8 cellular contexts compared by ENCODE assay signal in genomic region chr22:37804886-37805857, GRCh38. TPM values are rescaled to one million over a fixed set of nuclear protein-coding genes. Genes with fewer than 3 reads are reported as not detected.
DNase-seq lines count a peak whose midpoint lies in the region; ATAC-seq, FAIRE-seq and TF ChIP-seq lines count a peak whose summit lies in the region.

No MANE protein-coding gene starts in this region.

- H3K4me3 ChIP-seq in H1 (ENCODE audit: extremely low read depth in 1 of 4, insufficient read depth in 2 of 4, low read depth in 3 of 4, low read length in 4 of 4), result peak overlapping the region; percentile 79 to 91 (median 86)

- POLR2A ChIA-PET in H1 (lab: Charles Lee; ENCODE audit: partially characterized antibody), result interaction anchor here (0.6 to 8.8 kb wide), 30 partner anchors 8 to 197 kb away, joined by 3 to 142 read pairs (median 4); partner anchors contain the start of genes ANKRD54, EIF3L, GALR3 and GGA1

- peak; percentile 18 for ATAC-seq in activated CD8-positive, alpha-beta memory T cell treated with anti-CD3 and anti-CD28 coated beads, Interleukin-2, amount 10 ng/mL, durations not matched to agents 7 days and 5 days
- ATAC-seq in GM18520 (IDR thresholded peaks at IDR 0.05; ENCODE audit: unreplicated experiment), result no peak

- H3K4ac ChIP-seq in H1 (replicated peaks; ENCODE audit: insufficient read length, low read depth, low read length), result no peak overlapping the region

- no peaks in the 10 kb centered on the region for H3K36me3 ChIP-seq in H1 (ENCODE audit: control insufficient read depth in 2 of 4, insufficient read depth in 4 of 4, low read length in 3 of 4)

- TF ChIP-seq RAD21 in H1 (IDR thresholded peaks at IDR 0.05 in 1 of 2, conservative IDR thresholded peaks at IDR 0.05 in 1 of 2; ENCODE audit: low read depth in 2 of 2, low read length in 2 of 2), result no peak

- peaks cover 61% of the 10 kb centered on the region for H3K27me3 Mint-ChIP-seq in activated CD8-positive, alpha-beta memory T cell treated with anti-CD3 and anti-CD28 coated beads, Interleukin-2, amount 10 ng/mL, durations not matched to agents 7 days and 5 days

- no peak overlapping the region for H3K27ac Mint-ChIP-seq in activated CD8-positive, alpha-beta memory T cell treated with anti-CD3 and anti-CD28 coated beads, Interleukin-2, amount 10 ng/mL, durations not matched to agents 7 days and 5 days

- H3K18ac ChIP-seq in H1 (ENCODE audit: extremely low read depth, low read length), result peak overlapping the region; percentile 78

- 0 out of 2 replicates have a peak overlapping the region, but pooled peaks have one; percentile 60 for H2BK12ac ChIP-seq in H1 (ENCODE audit: low read depth, low read length)

- H3K9me3 Mint-ChIP-seq in activated CD8-positive, alpha-beta memory T cell treated with anti-CD3 and anti-CD28 coated beads, Interleukin-2, amount 10 ng/mL, durations not matched to agents 7 days and 5 days (ENCODE audit: low read depth), result no peaks in the 10 kb centered on the region

- no peak overlapping the region for H2BK120ac ChIP-seq in H1 (replicated peaks; ENCODE audit: low read depth, low read length)

- peaks cover 0 to 22% (median 19%) of the 10 kb centered on the region in 4 experiments; a peak in 6 of 7 replicates for H3K4me1 ChIP-seq in H1 (replicated peaks in 1 of 4; ENCODE audit: control insufficient read depth in 3 of 4, insufficient read depth in 4 of 4, low read length in 3 of 4)

- peak overlapping the region; percentile 55; the same call in 1 of the 2 replicates for H3K27ac ChIP-seq in H1 (ENCODE audit: low read depth, low read length)

- 0 out of 3 replicates have a peak, but pooled peaks of 1 of the 2 experiments have one; percentile 17 for TF ChIP-seq EP300 in H1 (IDR thresholded peaks at IDR 0.05; ENCODE audit: borderline replicate concordance in 1 of 2, low read depth in 2 of 2, low read length in 2 of 2)

- WGBS in H1 (ENCODE audit: extremely low coverage in 1 of 2, insufficient coverage in 1 of 2, insufficient read length in 1 of 2, insufficient replicate concordance in 2 of 2, low coverage in 1 of 2, low lambda C conversion rate in 2 of 2, missing lambda C conversion rate in 1 of 2), 2 experiments, result 38% methylated on average over 32 of the region's 90 CpGs; no CpG with 5 or more reads in 1 of the 2 experiments

- H3K4me2 ChIP-seq in H1 (ENCODE audit: insufficient read depth in 1 of 2, low read depth in 2 of 2, low read length in 2 of 2), result peak overlapping the region; percentile 91 to 94

- H4K20me1 ChIP-seq in H1 (replicated peaks in 1 of 2; ENCODE audit: control insufficient read depth in 1 of 2, insufficient read depth in 2 of 2, low read length in 2 of 2), result peaks cover 3 to 4% of the 10 kb centered on the region in 2 experiments

- H2AK5ac ChIP-seq in H1 (ENCODE audit: low read depth, low read length), result no peak overlapping the region

- H3K9ac ChIP-seq in H1 (replicated peaks in 1 of 4; ENCODE audit: extremely low read depth in 1 of 4, low read depth in 3 of 4, low read length in 3 of 4), result peak overlapping the region; percentile 72 to 94 (median 80)

- H3K36me3 Mint-ChIP-seq in activated CD8-positive, alpha-beta memory T cell treated with anti-CD3 and anti-CD28 coated beads, Interleukin-2, amount 10 ng/mL, durations not matched to agents 7 days and 5 days, result no peaks in the 10 kb centered on the region

- peaks cover 48% of the 10 kb centered on the region for H3K23me2 ChIP-seq in H1 (ENCODE audit: low read depth, low read length)

- CTCF ChIA-PET in activated CD8-positive, alpha-beta memory T cell treated with anti-CD3 and anti-CD28 coated beads, Interleukin-2, amount 10 ng/mL, durations not matched to agents 7 days and 5 days (lab: Charles Lee), result interaction anchor here (0.7 to 2.1 kb wide), 4 partner anchors 13 to 198 kb away, joined by 3 to 16 read pairs (median 3); no protein-coding TSS in a partner anchor
- CTCF ChIA-PET in H1 (lab: Charles Lee; ENCODE audit: partially characterized antibody), result interaction anchor here (1.0 to 1.1 kb wide), 2 partner anchors 43 to 58 kb away, joined by 3 to 4 read pairs; no protein-coding TSS in a partner anchor

- no peaks in the 10 kb centered on the region for H3K9me3 ChIP-seq in H1 (ENCODE audit: insufficient read depth in 2 of 2, low read depth in 1 of 2, low read length in 1 of 2)

- peaks cover 3 to 44% (median 37%) of the 10 kb centered on the region in 4 experiments for H3K27me3 ChIP-seq in H1 (replicated peaks in 1 of 4; ENCODE audit: control insufficient read depth in 3 of 4, extremely low read depth in 1 of 4, insufficient read depth in 3 of 4, low read length in 3 of 4)

- peaks cover 3% of the 10 kb centered on the region for H3K79me1 ChIP-seq in H1 (ENCODE audit: low read depth, low read length)

- no peak overlapping the region for H3K14ac ChIP-seq in H1 (ENCODE audit: insufficient read length)

- no peak overlapping the region; the same call in 1 of the 2 replicates for H2BK5ac ChIP-seq in H1 (ENCODE audit: low read depth, low read length)

- H3K4me1 Mint-ChIP-seq in activated CD8-positive, alpha-beta memory T cell treated with anti-CD3 and anti-CD28 coated beads, Interleukin-2, amount 10 ng/mL, durations not matched to agents 7 days and 5 days, result peaks cover 35% of the 10 kb centered on the region

- H2BK20ac ChIP-seq in H1 (ENCODE audit: low read length), result no peak overlapping the region

- H3K79me2 ChIP-seq in H1 (ENCODE audit: control insufficient read depth in 1 of 2, insufficient read depth in 2 of 2, low read length in 2 of 2), result peaks cover 4 to 7% of the 10 kb centered on the region in 2 experiments; a peak in 2 of 4 replicates

- peak overlapping the region; percentile 95 for H4K8ac ChIP-seq in H1 (ENCODE audit: extremely low read depth, insufficient read depth, low read length)

- H4K5ac ChIP-seq in H1 (ENCODE audit: insufficient read length, low read depth, low read length), result no peak overlapping the region

- 0 out of 2 replicates have a peak overlapping the region, but pooled peaks have one; percentile 61 for H2BK15ac ChIP-seq in H1 (ENCODE audit: low read length)

- peak overlapping the region; percentile 25 for H4K91ac ChIP-seq in H1 (replicated peaks; ENCODE audit: insufficient read length, low read length)

- H2AFZ ChIP-seq in H1 (ENCODE audit: low read length), result no peak overlapping the region

- peak overlapping the region; percentile 69 for H3K4me3 Mint-ChIP-seq in activated CD8-positive, alpha-beta memory T cell treated with anti-CD3 and anti-CD28 coated beads, Interleukin-2, amount 10 ng/mL, durations not matched to agents 7 days and 5 days

- TF ChIP-seq POLR2A in H1 (IDR thresholded peaks at IDR 0.05; ENCODE audit: control extremely low read depth in 1 of 2, low read depth in 2 of 2, low read length in 2 of 2), result peak; percentile 90 to 95

- H3K56ac ChIP-seq in H1 (replicated peaks; ENCODE audit: insufficient read length, low read depth, low read length), result peak overlapping the region; percentile 14

- H3K23ac ChIP-seq in H1 (ENCODE audit: insufficient read length), result no peak overlapping the region

- DNase-seq in NCI-H1417 (lab: John Stamatoyannopoulos, UW) (peak; percentile 62 to 75 (median 73)), NCI-H1417 treated with DMSO at 0.1 percent for 48 hours (lab: John Stamatoyannopoulos, UW) (no peak), NCI-H748 treated with DMSO at 0.1 percent for 48 hours (lab: John Stamatoyannopoulos, UW) (peak; percentile 23), H1 (ENCODE audit: low read depth in 1 of 2, low spot score in 2 of 2) (peak in 1 of 2 experiments; percentile 97), medulla oblongata (ENCODE audit: extremely low spot score) (peak; percentile 77)
- peak; percentile 77 for DNase-seq in activated CD8-positive, alpha-beta memory T cell treated with anti-CD3 and anti-CD28 coated beads, Interleukin-2, amount 10 ng/mL, durations not matched to agents 7 days and 5 days
- peak; percentile 78 to 83 for DNase-seq in stimulated activated CD4-positive, alpha-beta T cell treated with anti-CD3 and anti-CD28 coated beads, Interleukin-4, amount 100 ng/mL, for 48 hours (ENCODE audit: low read depth in 2 of 2)

- TF ChIP-seq CTCF in H1 (IDR thresholded peaks at IDR 0.05; ENCODE audit: control extremely low read depth in 1 of 3, insufficient read depth in 1 of 3, low read depth in 1 of 3, low read length in 3 of 3), result no peak

- FAIRE-seq in H1 (lab: Jason Lieb, UNC), result no peak

RNA-seq across cellular contexts. Expression of gene GCAT, which starts 2.6 kb away (rescaled TPM):
- 10 to 100 TPM; 14.9 to 18.3 TPM for total RNA-seq in activated CD8-positive, alpha-beta memory T cell treated with anti-CD3 and anti-CD28 coated beads, Interleukin-2, amount 10 ng/mL, durations not matched to agents 7 days and 5 days
- total RNA-seq in H1 (2021; fragmentation: NEBNext Ultra II Directional; extraction: Animal tissue kit (Norgen Biotek cat#: 25700)), result 24.3 and 24.5 TPM in 2 replicates
- 47.5 and 51.7 TPM in 2 replicates for polyA plus RNA-seq in H1 (2011; rRNA removed)
- 36.8 TPM for polyA plus RNA-seq in H1 (2011; cell fraction: cytosol; rRNA removed)
- 61.9 TPM for polyA plus RNA-seq in H1 (2011; cell fraction: nucleus; rRNA removed)
- polyA plus RNA-seq in H1 (2012, experiment 1 of 2), result 19.8 to 42.1 TPM (median 35.7 TPM) in 4 replicates
- polyA plus RNA-seq in H1 (2012, experiment 2 of 2), result 34.4 TPM
- polyA plus RNA-seq in H1 (2013, experiment 1 of 2), result 23.2 TPM
- polyA plus RNA-seq in H1 (2013, experiment 2 of 2), result 23.4 TPM
- 17.4 and 19.2 TPM in 2 replicates for polyA minus RNA-seq in H1 (2011; rRNA and poly(A)+ RNA removed)
- polyA minus RNA-seq in H1 (2011; cell fraction: cytosol; rRNA and poly(A)+ RNA removed), result 37.1 TPM
- 17.9 TPM for polyA minus RNA-seq in H1 (2011; cell fraction: nucleus; rRNA and poly(A)+ RNA removed)

RNA-seq across cellular contexts. Expression of gene GALR3, which starts 18.0 kb away (rescaled TPM):
- not detected for total RNA-seq in activated CD8-positive, alpha-beta memory T cell treated with anti-CD3 and anti-CD28 coated beads, Interleukin-2, amount 10 ng/mL, durations not matched to agents 7 days and 5 days
- 0.46 and 0.84 TPM in 2 replicates for total RNA-seq in H1 (2021; fragmentation: NEBNext Ultra II Directional; extraction: Animal tissue kit (Norgen Biotek cat#: 25700))
- 0.77 and 1.1 TPM in 2 replicates for polyA plus RNA-seq in H1 (2011; rRNA removed)
- 0.54 TPM for polyA plus RNA-seq in H1 (2011; cell fraction: cytosol; rRNA removed)
- polyA plus RNA-seq in H1 (2011; cell fraction: nucleus; rRNA removed), result 1.7 TPM
- 0.42 to 0.76 TPM (median 0.59 TPM) in 3 of 4 replicates, not detected in the other for polyA plus RNA-seq in H1 (2012, experiment 1 of 2)
- 0.26 TPM for polyA plus RNA-seq in H1 (2012, experiment 2 of 2)
- 0.45 TPM for polyA plus RNA-seq in H1 (2013, experiment 1 of 2)
- polyA plus RNA-seq in H1 (2013, experiment 2 of 2), result 0.64 TPM
- 0.39 TPM in 1 of 2 replicates, not detected in the other for polyA minus RNA-seq in H1 (2011; rRNA and poly(A)+ RNA removed)
- polyA minus RNA-seq in H1 (2011; cell fraction: cytosol; rRNA and poly(A)+ RNA removed), result not detected
- 0.60 TPM for polyA minus RNA-seq in H1 (2011; cell fraction: nucleus; rRNA and poly(A)+ RNA removed)

RNA-seq across cellular contexts. Expression of gene ANKRD54, which starts 39.0 kb away (rescaled TPM):
- 10 to 100 TPM; 27.2 to 31.2 TPM for total RNA-seq in activated CD8-positive, alpha-beta memory T cell treated with anti-CD3 and anti-CD28 coated beads, Interleukin-2, amount 10 ng/mL, durations not matched to agents 7 days and 5 days
- total RNA-seq in H1 (2021; fragmentation: NEBNext Ultra II Directional; extraction: Animal tissue kit (Norgen Biotek cat#: 25700)), result 13.3 and 13.7 TPM in 2 replicates
- polyA plus RNA-seq in H1 (2011; rRNA removed), result 16.7 and 18.8 TPM in 2 replicates
- polyA plus RNA-seq in H1 (2011; cell fraction: cytosol; rRNA removed), result 22.3 TPM
- 26.7 TPM for polyA plus RNA-seq in H1 (2011; cell fraction: nucleus; rRNA removed)
- 9.5 to 15.4 TPM (median 13.8 TPM) in 4 replicates for polyA plus RNA-seq in H1 (2012, experiment 1 of 2)
- polyA plus RNA-seq in H1 (2012, experiment 2 of 2), result 11.9 TPM
- polyA plus RNA-seq in H1 (2013, experiment 1 of 2), result 12.3 TPM
- polyA plus RNA-seq in H1 (2013, experiment 2 of 2), result 12.1 TPM
- polyA minus RNA-seq in H1 (2011; rRNA and poly(A)+ RNA removed), result 8.4 and 11.3 TPM in 2 replicates
- polyA minus RNA-seq in H1 (2011; cell fraction: cytosol; rRNA and poly(A)+ RNA removed), result 12.0 TPM
- 10.5 TPM for polyA minus RNA-seq in H1 (2011; cell fraction: nucleus; rRNA and poly(A)+ RNA removed)

RNA-seq across cellular contexts. Expression of gene EIF3L, which starts 44.0 kb away (rescaled TPM):
- 100 to 1,000 TPM; 218 to 370 TPM for total RNA-seq in activated CD8-positive, alpha-beta memory T cell treated with anti-CD3 and anti-CD28 coated beads, Interleukin-2, amount 10 ng/mL, durations not matched to agents 7 days and 5 days
- 622 and 639 TPM in 2 replicates for total RNA-seq in H1 (2021; fragmentation: NEBNext Ultra II Directional; extraction: Animal tissue kit (Norgen Biotek cat#: 25700))
- 588 and 886 TPM in 2 replicates for polyA plus RNA-seq in H1 (2011; rRNA removed)
- polyA plus RNA-seq in H1 (2011; cell fraction: cytosol; rRNA removed), result 739 TPM
- polyA plus RNA-seq in H1 (2011; cell fraction: nucleus; rRNA removed), result 433 TPM
- polyA plus RNA-seq in H1 (2012, experiment 1 of 2), result 891 to 952 TPM (median 929 TPM) in 4 replicates
- polyA plus RNA-seq in H1 (2012, experiment 2 of 2), result 202 TPM
- polyA plus RNA-seq in H1 (2013, experiment 1 of 2), result 533 TPM
- 561 TPM for polyA plus RNA-seq in H1 (2013, experiment 2 of 2)
- 1,196 and 1,601 TPM in 2 replicates for polyA minus RNA-seq in H1 (2011; rRNA and poly(A)+ RNA removed)
- 274 TPM for polyA minus RNA-seq in H1 (2011; cell fraction: cytosol; rRNA and poly(A)+ RNA removed)
- polyA minus RNA-seq in H1 (2011; cell fraction: nucleus; rRNA and poly(A)+ RNA removed), result 247 TPM
